ENCODE assay signal across 22 cellular contexts in genomic region chr19:41697198-41697855, GRCh38. TPM values are rescaled to one million over a fixed set of nuclear protein-coding genes. Genes with fewer than 3 reads are reported as not detected.
"Had no signal": no experiment of that assay in that cellular context is flagged by ENCODE, and none has a peak within 500 bp of the region (broad histone marks: within the 10 kb centered on the region; RNA-seq: fewer than 3 reads in every experiment).

No MANE protein-coding gene starts in this region.

- H3K27me3 ChIP-seq: brain microvascular endothelial cell, hepatocyte had no signal

- ATAC-seq: gastroesophageal sphincter, right cardiac atrium had no signal

- H3K27ac ChIP-seq: brain microvascular endothelial cell, gastroesophageal sphincter, hepatocyte, left ventricle myocardium inferior, prostate gland, VCaP had no signal

- H3K4me3 Mint-ChIP-seq: activated naive CD8-positive, alpha-beta T cell treated with anti-CD3 and anti-CD28 coated beads for 36 hours; memory B cell; nephron progenitor cell; stimulated activated naive CD8-positive, alpha-beta T cell treated with anti-CD3 and anti-CD28 coated beads, Interleukin-15, Interleukin-2, amounts not matched to agents 100 ng/mL and 50 ng/mL, for 24 hours had no signal

- H3K4me1 ChIP-seq: gastroesophageal sphincter, left ventricle myocardium inferior, prostate gland had no signal

- H2AFZ ChIP-seq: hepatocyte had no signal

- H3K4me2 ChIP-seq: hepatocyte, smooth muscle cell had no signal

- H3K79me2 ChIP-seq: hepatocyte had no signal

- H3K9me3 Mint-ChIP-seq: activated naive CD8-positive, alpha-beta T cell treated with anti-CD3 and anti-CD28 coated beads for 36 hours had no signal

- H3K4me1 Mint-ChIP-seq: activated naive CD8-positive, alpha-beta T cell treated with anti-CD3 and anti-CD28 coated beads for 36 hours; nephron progenitor cell had no signal

- H3K36me3 Mint-ChIP-seq: activated naive CD8-positive, alpha-beta T cell treated with anti-CD3 and anti-CD28 coated beads for 36 hours; memory B cell had no signal

- H3K9me3 ChIP-seq: prostate gland had no signal

- H3K36me3 ChIP-seq: brain microvascular endothelial cell, gastroesophageal sphincter, left ventricle myocardium inferior, prostate gland had no signal

- H3K4me3 ChIP-seq: gastroesophageal sphincter, hepatocyte, left ventricle myocardium inferior, prostate gland, smooth muscle cell had no signal

- H3K27ac Mint-ChIP-seq: activated naive CD8-positive, alpha-beta T cell treated with anti-CD3 and anti-CD28 coated beads for 36 hours; memory B cell; nephron progenitor cell; stimulated activated naive CD8-positive, alpha-beta T cell treated with anti-CD3 and anti-CD28 coated beads, Interleukin-15, Interleukin-2, amounts not matched to agents 100 ng/mL and 50 ng/mL, for 24 hours had no signal

- DNase-seq: activated CD4-positive, alpha-beta T cell treated with anti-CD3 and anti-CD28 coated beads for 4 hours; activated naive CD8-positive, alpha-beta T cell treated with anti-CD3 and anti-CD28 coated beads for 36 hours; anterior cingulate cortex; brain microvascular endothelial cell; cerebellar nuclear complex; dermis blood vessel endothelial cell; kidney; left ventricle myocardium inferior; nephron progenitor cell; occipital lobe; right cardiac atrium; SHP77 treated with DMSO at 0.1 percent for 48 hours had no signal

RNA-seq across cellular contexts. Expression of gene CEACAM7, which starts 9.3 kb away (rescaled TPM):
- total RNA-seq: activated naive CD8-positive, alpha-beta T cell treated with anti-CD3 and anti-CD28 coated beads for 36 hours; occipital lobe; prostate gland; right cardiac atrium; smooth muscle cell; T-helper 1 cell treated with Interleukin-12 subunit alpha and Interleukin-12 subunit beta and Interleukin-4 antibody, amounts not matched to agents 30 ng/mL and 1 ng/mL, for 36 hours; temporal lobe; urinary bladder had no signal
- polyA plus RNA-seq: hepatocyte, right cardiac atrium, smooth muscle cell, urinary bladder had no signal

RNA-seq across cellular contexts. Expression of gene CEACAM5, which starts 11.1 kb away (rescaled TPM):
- total RNA-seq: activated naive CD8-positive, alpha-beta T cell treated with anti-CD3 and anti-CD28 coated beads for 36 hours; dermis blood vessel endothelial cell; kidney; occipital lobe; right cardiac atrium; smooth muscle cell; T-helper 1 cell treated with Interleukin-12 subunit alpha and Interleukin-12 subunit beta and Interleukin-4 antibody, amounts not matched to agents 30 ng/mL and 1 ng/mL, for 36 hours; urinary bladder had no signal
- polyA plus RNA-seq: smooth muscle cell, urinary bladder had no signal

RNA-seq across cellular contexts. Expression of gene CEACAM6, which starts 58.0 kb away (rescaled TPM):
- total RNA-seq: activated naive CD8-positive, alpha-beta T cell treated with anti-CD3 and anti-CD28 coated beads for 36 hours; dermis blood vessel endothelial cell; kidney; occipital lobe; smooth muscle cell; T-helper 1 cell treated with Interleukin-12 subunit alpha and Interleukin-12 subunit beta and Interleukin-4 antibody, amounts not matched to agents 30 ng/mL and 1 ng/mL, for 36 hours had no signal
- polyA plus RNA-seq: right cardiac atrium, smooth muscle cell, urinary bladder had no signal
